ENCODE assay signal across 1 cellular context in genomic region chr1:226886142-226886901, GRCh38.
TF ChIP-seq lines count a peak whose summit lies in the region.

No MANE protein-coding gene starts in this region.

TF ChIP-seq in GM12878, 131 proteins besides CTCF, POLR2A, EP300 and RAD21:
- peak; percentile 13 for TF ChIP-seq MEF2B (IDR thresholded peaks at IDR 0.05; ENCODE audit: partially characterized antibody, poor library complexity, severe bottlenecking)
- no peak for TF ChIP-seq RAD51 (IDR thresholded peaks at IDR 0.05)
- TF ChIP-seq MEF2A (IDR thresholded peaks at IDR 0.05; ENCODE audit: insufficient read depth, low read depth, low read length) = 0 out of 2 replicates have a peak, but pooled peaks have one; percentile 40
- no peak for TF ChIP-seq GATAD2B (conservative IDR thresholded peaks at IDR 0.05; ENCODE audit: low read depth)
- no peak for TF ChIP-seq HDAC2 (IDR thresholded peaks at IDR 0.05)
- TF ChIP-seq POU2F2 (IDR thresholded peaks at IDR 0.05; ENCODE audit: borderline replicate concordance, low read depth, low read length) = no peak
- TF ChIP-seq STAT1 (conservative IDR thresholded peaks at IDR 0.05) = no peak
- no peak for TF ChIP-seq ATF7 (IDR thresholded peaks at IDR 0.05; ENCODE audit: low read depth)
- TF ChIP-seq PAX5 (IDR thresholded peaks at IDR 0.05; ENCODE audit: borderline replicate concordance, low read depth, low read length) = no peak
- TF ChIP-seq, protein P1, sequence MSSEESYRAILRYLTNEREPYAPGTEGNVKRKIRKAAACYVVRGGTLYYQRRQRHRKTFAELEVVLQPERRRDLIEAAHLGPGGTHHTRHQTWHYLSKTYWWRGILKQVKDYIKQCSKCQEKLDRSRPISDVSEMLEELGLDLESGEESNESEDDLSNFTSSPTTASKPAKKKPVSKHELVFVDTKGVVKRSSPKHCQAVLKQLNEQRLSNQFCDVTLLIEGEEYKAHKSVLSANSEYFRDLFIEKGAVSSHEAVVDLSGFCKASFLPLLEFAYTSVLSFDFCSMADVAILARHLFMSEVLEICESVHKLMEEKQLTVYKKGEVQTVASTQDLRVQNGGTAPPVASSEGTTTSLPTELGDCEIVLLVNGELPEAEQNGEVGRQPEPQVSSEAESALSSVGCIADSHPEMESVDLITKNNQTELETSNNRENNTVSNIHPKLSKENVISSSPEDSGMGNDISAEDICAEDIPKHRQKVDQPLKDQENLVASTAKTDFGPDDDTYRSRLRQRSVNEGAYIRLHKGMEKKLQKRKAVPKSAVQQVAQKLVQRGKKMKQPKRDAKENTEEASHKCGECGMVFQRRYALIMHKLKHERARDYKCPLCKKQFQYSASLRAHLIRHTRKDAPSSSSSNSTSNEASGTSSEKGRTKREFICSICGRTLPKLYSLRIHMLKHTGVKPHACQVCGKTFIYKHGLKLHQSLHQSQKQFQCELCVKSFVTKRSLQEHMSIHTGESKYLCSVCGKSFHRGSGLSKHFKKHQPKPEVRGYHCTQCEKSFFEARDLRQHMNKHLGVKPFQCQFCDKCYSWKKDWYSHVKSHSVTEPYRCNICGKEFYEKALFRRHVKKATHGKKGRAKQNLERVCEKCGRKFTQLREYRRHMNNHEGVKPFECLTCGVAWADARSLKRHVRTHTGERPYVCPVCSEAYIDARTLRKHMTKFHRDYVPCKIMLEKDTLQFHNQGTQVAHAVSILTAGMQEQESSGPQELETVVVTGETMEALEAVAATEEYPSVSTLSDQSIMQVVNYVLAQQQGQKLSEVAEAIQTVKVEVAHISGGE (CRISPR knock-in tag; IDR thresholded peaks at IDR 0.05) = no peak
- TF ChIP-seq WRNIP1 (IDR thresholded peaks at IDR 0.05; ENCODE audit: borderline replicate concordance, low read depth, low read length) = no peak
- TF ChIP-seq SMC3 (IDR thresholded peaks at IDR 0.05; ENCODE audit: borderline replicate concordance, low read length) = no peak
- TF ChIP-seq SIX5 (IDR thresholded peaks at IDR 0.05; ENCODE audit: low read depth, low read length, severe bottlenecking) = no peak
